In the genomic region with DNA sequence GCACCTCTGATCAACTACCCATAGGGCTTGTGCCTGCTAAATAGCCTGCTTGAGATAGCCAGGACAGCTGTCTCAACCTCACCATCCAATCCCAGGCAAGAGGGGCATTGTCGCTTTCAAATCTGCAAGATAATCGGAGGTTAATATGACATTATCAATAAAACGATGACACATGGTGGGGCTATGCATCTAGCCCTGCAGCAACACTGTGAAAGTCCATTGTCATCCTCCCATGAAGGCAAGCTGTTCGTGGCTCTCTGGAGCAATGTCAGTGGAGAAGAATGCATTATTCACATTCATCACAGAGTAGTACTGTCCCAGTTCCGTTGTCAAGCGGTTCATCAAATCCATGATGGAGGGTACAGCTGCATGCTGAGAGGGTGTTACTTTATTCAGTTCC, we compare ENCODE assay signal across 23 cellular contexts. TPM values are rescaled to one million over a fixed set of nuclear protein-coding genes. Genes with fewer than 3 reads are reported as not detected.
A peak's percentile ranks its signal among the peaks of the same experiment; 100 is the strongest.
DNase-seq lines count a peak whose midpoint lies in the region; ATAC-seq, FAIRE-seq and TF ChIP-seq lines count a peak whose summit lies in the region.
"Had no signal": no experiment of that assay in that cellular context is flagged by ENCODE, and none has a peak within 500 bp of the region (broad histone marks: within the 10 kb centered on the region; RNA-seq: fewer than 3 reads in every experiment).

No MANE protein-coding gene starts in this region.

- H3K9me3 ChIP-seq in fibroblast of lung (ENCODE audit: control insufficient read depth, insufficient read depth, low read depth, low read length) (no peaks in the 10 kb centered on the region), parathyroid adenoma (ENCODE audit: control insufficient read depth, low read length) (no peaks in the 10 kb centered on the region)
- H3K9me3 ChIP-seq: A549, heart right ventricle, left lung had no signal

- no peak for FAIRE-seq in RCC 7860 (lab: Jason Lieb, UNC)
- FAIRE-seq in GM12891 (lab: Jason Lieb, UNC), result no peak
- FAIRE-seq: A549, astrocyte had no signal

- peak; percentile 11 for DNase-seq in AG20443 (ENCODE audit: low spot score)
- DNase-seq in LNCaP clone FGC (ENCODE audit: low read depth), result no peak
- DNase-seq in fibroblast of lung (ENCODE audit: low read depth in 2 of 2), result no peak
- no peak for DNase-seq in left colon
- DNase-seq in RCC 7860 (ENCODE audit: low spot score), result no peak
- DNase-seq in GM12891 (ENCODE audit: insufficient read length, low spot score), result no peak
- DNase-seq in glomerular visceral epithelial cell (ENCODE audit: extremely low spot score), result no peak
- DNase-seq: activated B cell treated with CpG ODN at 0.5 μM for 24 hours; activated CD4-positive, alpha-beta T cell treated with anti-CD3 and anti-CD28 coated beads, Interleukin-2, amount 50 U/mL, for 48 hours; activated naive CD8-positive, alpha-beta T cell treated with anti-CD3 and anti-CD28 coated beads for 36 hours; heart right ventricle; left lung; NCI-H1417 treated with DMSO at 0.1 percent for 48 hours; NCI-H2081 treated with DMSO at 0.1 percent for 48 hours; NCI-H82; T-helper 9 cell had no signal

- no peaks in the 10 kb centered on the region for H4K20me1 ChIP-seq in fibroblast of lung (ENCODE audit: control insufficient read depth, extremely low read depth, insufficient read depth, low read length)
- H4K20me1 ChIP-seq: BLaER1 treated with 17β-estradiol and CSF1 and Interleukin-3, amounts not matched to agents 10 nM and 100 nM had no signal

- no peak for TF ChIP-seq CTCF in LNCaP clone FGC (IDR thresholded peaks at IDR 0.05; ENCODE audit: control insufficient read depth, extremely low read depth, insufficient read depth)
- no peak for TF ChIP-seq CTCF in fibroblast of lung (conservative IDR thresholded peaks at IDR 0.05 in 1 of 2, IDR thresholded peaks at IDR 0.05 in 1 of 2; ENCODE audit: low read depth in 1 of 2, low read length in 2 of 2)
- no peak for TF ChIP-seq CTCF in parathyroid adenoma (IDR thresholded peaks at IDR 0.05)

- H3K4me2 ChIP-seq in fibroblast of lung (ENCODE audit: extremely low read depth, insufficient read depth, low read length), result peak overlapping the region; percentile 60
- H3K4me2 ChIP-seq in parathyroid adenoma (ENCODE audit: low read length), result peak overlapping the region; percentile 29
- H3K4me2 ChIP-seq: A549; BLaER1 treated with 17β-estradiol and CSF1 and Interleukin-3, amounts not matched to agents 10 nM and 100 nM had no signal

- TF ChIP-seq POLR2A in GM12891 (IDR thresholded peaks at IDR 0.05; ENCODE audit: low read depth, low read length), result no peak

- H3K27me3 ChIP-seq in fibroblast of lung (ENCODE audit: control insufficient read depth, insufficient read depth, low read length), result no peaks in the 10 kb centered on the region
- H3K27me3 ChIP-seq in parathyroid adenoma (ENCODE audit: control insufficient read depth, insufficient read depth, low read length), result no peaks in the 10 kb centered on the region
- H3K27me3 ChIP-seq: BLaER1 treated with 17β-estradiol and CSF1 and Interleukin-3, amounts not matched to agents 10 nM and 100 nM; heart right ventricle; left lung had no signal

- ATAC-seq in left colon, result no peak
- ATAC-seq: A549 had no signal

- H3K4me1 ChIP-seq in fibroblast of lung (ENCODE audit: control insufficient read depth, extremely low read depth, insufficient read depth, low read length), result peaks cover 15% of the 10 kb centered on the region
- peaks cover 12% of the 10 kb centered on the region for H3K4me1 ChIP-seq in parathyroid adenoma
- H3K4me1 ChIP-seq: BLaER1 treated with 17β-estradiol and CSF1 and Interleukin-3, amounts not matched to agents 10 nM and 100 nM had no signal

- H3K79me2 ChIP-seq in fibroblast of lung (ENCODE audit: control insufficient read depth, insufficient read depth, low read length), result no peaks in the 10 kb centered on the region
- H3K79me2 ChIP-seq in parathyroid adenoma, result no peaks in the 10 kb centered on the region

- no peak overlapping the region for H3K27ac ChIP-seq in fibroblast of lung (ENCODE audit: insufficient read depth, low read length)
- no peak overlapping the region for H3K27ac ChIP-seq in parathyroid adenoma
- H3K27ac ChIP-seq: A549; BLaER1 treated with 17β-estradiol and CSF1 and Interleukin-3, amounts not matched to agents 10 nM and 100 nM; heart right ventricle had no signal

- intact Hi-C loops in left colon (cut with DNase I, micrococcal nuclease), result no loop called here

- H3K36me3 ChIP-seq in fibroblast of lung (ENCODE audit: control insufficient read depth, insufficient read depth, low read length) (no peaks in the 10 kb centered on the region), parathyroid adenoma (ENCODE audit: control insufficient read depth, insufficient read depth, low read length) (no peaks in the 10 kb centered on the region)
- H3K36me3 ChIP-seq: heart right ventricle, left lung had no signal

- H2AFZ ChIP-seq in fibroblast of lung (ENCODE audit: low read length) (no peak overlapping the region), parathyroid adenoma (no peak overlapping the region)

- H3K9ac ChIP-seq in fibroblast of lung (ENCODE audit: insufficient read depth, low read length), result no peak overlapping the region
- H3K9ac ChIP-seq in parathyroid adenoma, result no peak overlapping the region
- H3K9ac ChIP-seq: BLaER1 treated with 17β-estradiol and CSF1 and Interleukin-3, amounts not matched to agents 10 nM and 100 nM had no signal

- peak overlapping the region; percentile 48 for H3K4me3 ChIP-seq in LNCaP clone FGC (ENCODE audit: low read depth, low read length)
- H3K4me3 ChIP-seq in fibroblast of lung (replicated peaks in 1 of 4; ENCODE audit: control extremely low read depth in 1 of 4, insufficient read depth in 1 of 4, low read depth in 3 of 4, low read length in 4 of 4), result no peak overlapping the region
- H3K4me3 ChIP-seq in parathyroid adenoma (ENCODE audit: low read depth, low read length), result no peak overlapping the region
- H3K4me3 ChIP-seq: A549; BLaER1 treated with 17β-estradiol and CSF1 and Interleukin-3, amounts not matched to agents 10 nM and 100 nM had no signal

TF ChIP-seq in GM12891, 5 proteins besides CTCF, POLR2A, EP300 and RAD21:
- TF ChIP-seq TAF1 (IDR thresholded peaks at IDR 0.05; ENCODE audit: low read depth, low read length) (no peak), SPI1 (IDR thresholded peaks at IDR 0.05; ENCODE audit: low read depth, low read length) (no peak)

RNA-seq across cellular contexts. Expression of gene KLHL23, which starts 18.9 kb away (rescaled TPM):
- total RNA-seq in fibroblast of lung (3.6 and 6.6 TPM in 2 replicates), left colon (10 to 100 TPM in 1 of 2 donors, 1 to 10 TPM in 1; 9.7 to 12.9 TPM)
- 3.2 and 5.6 TPM in 2 replicates for polyA plus RNA-seq in fibroblast of lung
- 2.6 and 4.3 TPM in 2 replicates for polyA plus RNA-seq in fibroblast of lung (2012)
- 0.82 and 3.0 TPM in 2 replicates for polyA minus RNA-seq in fibroblast of lung (ENCODE audit: low replicate concordance)
- 5.7 TPM for polyA plus RNA-seq in GM12891 (2012; ENCODE audit: low read depth, missing spikeins)

RNA-seq across cellular contexts. Expression of gene PHOSPHO2, which starts 20.4 kb away (rescaled TPM):
- total RNA-seq in fibroblast of lung (3.9 and 5.4 TPM in 2 replicates), left colon (1 to 10 TPM; 7.4 to 8.3 TPM)
- 1.4 and 2.8 TPM in 2 replicates for polyA plus RNA-seq in fibroblast of lung
- polyA plus RNA-seq in fibroblast of lung (2012), result 1.8 and 2.8 TPM in 2 replicates
- not detected in 2 replicates for polyA minus RNA-seq in fibroblast of lung (ENCODE audit: low replicate concordance)
- 2.8 TPM for polyA plus RNA-seq in GM12891 (2012; ENCODE audit: low read depth, missing spikeins)

RNA-seq across cellular contexts. Expression of gene CFAP210, which starts 20.5 kb away (rescaled TPM):
- total RNA-seq in fibroblast of lung (not detected in 2 replicates), left colon (not detected)
- polyA plus RNA-seq in fibroblast of lung, result not detected in 2 replicates
- 0.09 TPM in 1 of 2 replicates, not detected in the other for polyA plus RNA-seq in fibroblast of lung (2012)
- polyA minus RNA-seq in fibroblast of lung (ENCODE audit: low replicate concordance), result not detected in 2 replicates
- polyA plus RNA-seq in GM12891 (2012; ENCODE audit: low read depth, missing spikeins), result not detected
- total RNA-seq: activated B cell treated with CpG ODN at 0.5 μM for 24 hours; activated naive CD8-positive, alpha-beta T cell treated with anti-CD3 and anti-CD28 coated beads for 36 hours; dermis blood vessel endothelial cell; heart right ventricle; posterior vena cava; skeletal muscle tissue had no signal
